Comparison of ENCODE assay signal across 8 cellular contexts in the genomic region with DNA sequence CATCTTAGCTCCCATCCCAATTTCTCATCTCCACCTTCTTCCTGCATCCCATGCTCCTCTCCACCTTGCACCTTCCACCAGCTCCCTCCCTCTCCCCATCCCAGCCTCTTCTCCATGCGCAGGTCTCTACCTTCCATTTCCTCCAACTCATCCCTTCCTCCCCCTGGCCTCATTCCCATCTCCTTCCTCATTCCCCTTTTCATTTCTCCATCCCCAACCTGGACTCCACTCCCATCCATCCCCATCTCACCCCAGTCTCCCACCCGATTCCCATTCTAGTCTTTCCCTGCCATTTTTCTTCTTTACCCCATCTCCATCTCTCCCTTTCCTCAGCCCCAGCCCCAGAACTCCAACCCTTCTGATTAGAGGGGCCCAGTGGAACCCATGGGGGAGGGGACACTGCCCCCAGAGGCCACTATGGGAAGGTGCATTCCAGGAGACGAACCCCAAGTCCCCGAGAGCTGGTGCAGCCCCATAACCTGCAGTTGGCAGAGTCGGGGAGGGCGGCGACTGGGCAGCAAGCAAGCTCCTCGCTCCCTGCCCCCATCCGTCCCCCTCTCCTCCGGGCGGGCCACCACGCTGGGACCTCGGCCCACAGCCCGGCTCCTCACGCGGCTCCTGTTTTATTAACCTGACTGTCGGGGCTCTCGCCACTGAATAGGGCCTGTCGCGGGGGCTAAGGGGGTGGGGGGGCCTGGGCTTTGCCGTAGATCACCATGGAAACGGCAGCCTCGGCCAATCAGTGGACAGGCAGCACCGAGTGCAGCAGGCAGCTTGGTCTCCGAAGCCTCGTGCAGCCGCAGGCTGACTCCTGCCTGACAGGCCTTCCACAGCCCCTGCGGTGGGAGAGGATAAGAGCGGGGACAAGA.
DNase-seq lines count a peak whose midpoint lies in the region; ATAC-seq and TF ChIP-seq lines count a peak whose summit lies in the region.

No MANE protein-coding gene starts in this region.

- H3K27ac ChIP-seq in parathyroid adenoma, result no peak overlapping the region

- H3K4me3 ChIP-seq in parathyroid adenoma (ENCODE audit: low read depth, low read length), result no peak overlapping the region

- DNase-seq in AG09319 (ENCODE audit: extremely low read depth, low read depth) (no peak), HuH-7 (ENCODE audit: low spot score) (peak; percentile 35)
- DNase-seq in activated CD4-positive, alpha-beta T cell treated with anti-CD3 and anti-CD28 coated beads, Interleukin-2, amount 50 U/mL, for 48 hours, result peak; percentile 11 to 30

- no peak overlapping the region for H3K9ac ChIP-seq in parathyroid adenoma

- TF ChIP-seq CTCF in AG09319 (IDR thresholded peaks at IDR 0.05; ENCODE audit: low read depth, low read length), result peak; percentile 59
- TF ChIP-seq CTCF in parathyroid adenoma (IDR thresholded peaks at IDR 0.05), result peak; percentile 87

- no peaks in the 10 kb centered on the region for H3K27me3 ChIP-seq in parathyroid adenoma (ENCODE audit: control insufficient read depth, insufficient read depth, low read length)

- peaks cover 13% of the 10 kb centered on the region for H3K4me1 ChIP-seq in parathyroid adenoma

- H3K4me2 ChIP-seq in parathyroid adenoma (ENCODE audit: low read length), result peak overlapping the region; percentile 20

- no peaks in the 10 kb centered on the region for H3K36me3 ChIP-seq in parathyroid adenoma (ENCODE audit: control insufficient read depth, insufficient read depth, low read length)

- no peaks in the 10 kb centered on the region for H3K9me3 ChIP-seq in parathyroid adenoma (ENCODE audit: control insufficient read depth, low read length)

- ATAC-seq in GM18502 (IDR thresholded peaks at IDR 0.05; ENCODE audit: poor library complexity, unreplicated experiment) (peak; percentile 83), esophagus mucosa (peak; percentile 45), GM18520 (IDR thresholded peaks at IDR 0.05; ENCODE audit: unreplicated experiment) (no peak), GM19397 (IDR thresholded peaks at IDR 0.05; ENCODE audit: unreplicated experiment) (no peak)

- H2AFZ ChIP-seq in parathyroid adenoma, result peak overlapping the region; percentile 88

- no peaks in the 10 kb centered on the region for H3K79me2 ChIP-seq in parathyroid adenoma

Comparison
In these comparisons a context has a peak if more than half of its experiments do, and no peak if none do; other contexts are left out.
1. ATAC-seq: peak in GM18502 (single experiment) and esophagus mucosa (single experiment); none in GM18520 (single experiment) and GM19397 (single experiment).